14 cellular contexts compared by ENCODE assay signal in genomic region chr15:66815322-66815721, GRCh38.
DNase-seq lines count a peak whose midpoint lies in the region; ATAC-seq and TF ChIP-seq lines count a peak whose summit lies in the region.
"Had no signal": no experiment of that assay in that cellular context is flagged by ENCODE, and none has a peak within 500 bp of the region (broad histone marks: within the 10 kb centered on the region; RNA-seq: fewer than 3 reads in every experiment).

No MANE protein-coding gene starts in this region.

- H3K36me3 ChIP-seq in ACC112 (ENCODE audit: insufficient read depth, low read length): no peaks in the 10 kb centered on the region
- H3K36me3 ChIP-seq: BLaER1, ovary, WERI-Rb-1 had no signal

- no peak overlapping the region for H3K14ac ChIP-seq in H9 (ENCODE audit: insufficient read depth, low read length)

- peak overlapping the region; percentile 17 for H3K56ac ChIP-seq in H9 (ENCODE audit: insufficient read length, low read depth, low read length)

- peaks cover 6 to 8% of the 10 kb centered on the region in 2 experiments for H3K4me1 Mint-ChIP-seq in H9
- no peaks in the 10 kb centered on the region for H3K4me1 Mint-ChIP-seq in activated naive CD4-positive, alpha-beta T cell treated with anti-CD3 and anti-CD28 coated beads, Interleukin-2, amount 10 ng/mL, durations not matched to agents 7 days and 5 days
- no peaks in the 10 kb centered on the region for H3K4me1 Mint-ChIP-seq in immature natural killer cell
- H3K4me1 Mint-ChIP-seq: activated naive CD8-positive, alpha-beta T cell treated with anti-CD3 and anti-CD28 coated beads, Interleukin-2, amount 50 U/mL, for 24 hours had no signal

- CTCF ChIA-PET in activated naive CD4-positive, alpha-beta T cell treated with anti-CD3 and anti-CD28 coated beads, Interleukin-2, amount 10 ng/mL, durations not matched to agents 7 days and 5 days (lab: Charles Lee): interaction anchor here (1.0 kb wide), 1 partner anchor 61 kb away, joined by 3 read pairs; no protein-coding TSS in a partner anchor

- H3K27ac ChIP-seq in ACC112 (ENCODE audit: low read depth, low read length) (peak overlapping the region; percentile 71), H9 (ENCODE audit: insufficient read length, low read depth, low read length) (no peak overlapping the region), foreskin keratinocyte (no peak overlapping the region)
- H3K27ac ChIP-seq: BLaER1, ovary, WERI-Rb-1 had no signal

- no peak for DNase-seq in H9
- DNase-seq in amniotic epithelial cell (ENCODE audit: low read depth): peak; percentile 95
- peak; percentile 42 to 71 for DNase-seq in foreskin keratinocyte
- no peak for DNase-seq in GM13976 (ENCODE audit: low spot score)
- no peak for DNase-seq in HPDE6-E6E7 (ENCODE audit: extremely low spot score)
- DNase-seq in activated naive CD4-positive, alpha-beta T cell treated with anti-CD3 and anti-CD28 coated beads, Interleukin-2, amount 10 ng/mL, durations not matched to agents 7 days and 5 days: no peak
- no peak for DNase-seq in immature natural killer cell
- DNase-seq: activated naive CD8-positive, alpha-beta T cell treated with anti-CD3 and anti-CD28 coated beads, Interleukin-2, amount 50 U/mL, for 24 hours; effector CD4-positive, alpha-beta T cell; ovary; WERI-Rb-1 had no signal

- H2AK5ac ChIP-seq in H9 (ENCODE audit: insufficient read length, low read length): no peak overlapping the region

- no peaks in the 10 kb centered on the region for H3K79me1 ChIP-seq in H9 (ENCODE audit: insufficient read depth, low read depth, low read length, poor library complexity, severe bottlenecking)

- H3T11ph ChIP-seq in H9 (ENCODE audit: low read length): no peak overlapping the region

- H3K9me3 Mint-ChIP-seq in H9: peaks cover 9 to 15% of the 10 kb centered on the region in 2 experiments
- no peaks in the 10 kb centered on the region for H3K9me3 Mint-ChIP-seq in activated naive CD4-positive, alpha-beta T cell treated with anti-CD3 and anti-CD28 coated beads, Interleukin-2, amount 10 ng/mL, durations not matched to agents 7 days and 5 days
- no peaks in the 10 kb centered on the region for H3K9me3 Mint-ChIP-seq in immature natural killer cell
- H3K9me3 Mint-ChIP-seq: activated naive CD8-positive, alpha-beta T cell treated with anti-CD3 and anti-CD28 coated beads, Interleukin-2, amount 50 U/mL, for 24 hours had no signal

- H3K27me3 ChIP-seq in ACC112 (ENCODE audit: insufficient read depth, low read length) (no peaks in the 10 kb centered on the region), H9 (ENCODE audit: insufficient read depth, low read length) (no peaks in the 10 kb centered on the region), foreskin keratinocyte (no peaks in the 10 kb centered on the region)
- H3K27me3 ChIP-seq: BLaER1, ovary had no signal

- H3K4me3 Mint-ChIP-seq in H9 (no peak overlapping the region), immature natural killer cell (no peak overlapping the region)
- no peak overlapping the region for H3K4me3 Mint-ChIP-seq in activated naive CD4-positive, alpha-beta T cell treated with anti-CD3 and anti-CD28 coated beads, Interleukin-2, amount 10 ng/mL, durations not matched to agents 7 days and 5 days
- H3K4me3 Mint-ChIP-seq: activated naive CD8-positive, alpha-beta T cell treated with anti-CD3 and anti-CD28 coated beads, Interleukin-2, amount 50 U/mL, for 24 hours; mesothelial cell of epicardium had no signal

- no peak overlapping the region for H3K4ac ChIP-seq in H9 (ENCODE audit: low read depth, low read length)

- no peak overlapping the region for H3K18ac ChIP-seq in H9 (ENCODE audit: insufficient read length, low read depth, low read length)

- WGBS in H9 (ENCODE audit: extremely low coverage, insufficient read length, low lambda C conversion rate): no CpG with 5 or more reads among the region's 3 CpGs

- no peak overlapping the region for H4K5ac ChIP-seq in H9 (ENCODE audit: insufficient read length, low read depth, low read length)

- ATAC-seq in foreskin keratinocyte: no peak
- ATAC-seq: activated naive CD8-positive, alpha-beta T cell treated with anti-CD3 and anti-CD28 coated beads, Interleukin-2, amount 50 U/mL, for 24 hours had no signal

- H2BK5ac ChIP-seq in H9 (ENCODE audit: insufficient read length, low read length): no peak overlapping the region

- H2AFZ ChIP-seq in ACC112 (ENCODE audit: low read length, unreplicated experiment): no peak overlapping the region
- H2AFZ ChIP-seq in H9 (ENCODE audit: low read length): no peak overlapping the region

- in situ Hi-C loops in GM13976 (cut with MboI; ENCODE audit: low sequenced_read_pairs, unreplicated experiment): no loop called here

- H3K23ac ChIP-seq in H9 (ENCODE audit: insufficient read length, low read depth, low read length): no peak overlapping the region

- peaks cover 4% of the 10 kb centered on the region for H3K27me3 Mint-ChIP-seq in H9 (ENCODE audit: low read depth)
- peaks cover 29% of the 10 kb centered on the region for H3K27me3 Mint-ChIP-seq in activated naive CD4-positive, alpha-beta T cell treated with anti-CD3 and anti-CD28 coated beads, Interleukin-2, amount 10 ng/mL, durations not matched to agents 7 days and 5 days
- peaks cover 2 to 8% (median 5%) of the 10 kb centered on the region in 3 donors for H3K27me3 Mint-ChIP-seq in immature natural killer cell (ENCODE audit: low read depth in 3 of 3)

- no peak overlapping the region for H2BK15ac ChIP-seq in H9 (ENCODE audit: low read depth, low read length)

- H2BK20ac ChIP-seq in H9 (ENCODE audit: low read depth, low read length, poor library complexity, severe bottlenecking): no peak overlapping the region

- no peak overlapping the region for H2BK120ac ChIP-seq in H9 (ENCODE audit: low read depth, low read length, poor library complexity, severe bottlenecking)

- H4K8ac ChIP-seq in H9 (replicated peaks; ENCODE audit: insufficient read length, low read depth, low read length): no peak overlapping the region

- peaks cover 49% of the 10 kb centered on the region for H3K4me1 ChIP-seq in ACC112 (ENCODE audit: control insufficient read depth, insufficient read depth, low read length, unreplicated experiment)
- H3K4me1 ChIP-seq in H9 (ENCODE audit: insufficient read depth, low read length): no peaks in the 10 kb centered on the region
- no peaks in the 10 kb centered on the region for H3K4me1 ChIP-seq in foreskin keratinocyte

- no peaks in the 10 kb centered on the region for H3K23me2 ChIP-seq in H9 (ENCODE audit: insufficient read length, low read depth, low read length, poor library complexity, severe bottlenecking)

- no peak overlapping the region for H3K4me3 ChIP-seq in ACC112 (ENCODE audit: low read depth, low read length)
- H3K4me3 ChIP-seq: BLaER1, ovary had no signal

- H2BK12ac ChIP-seq in H9 (ENCODE audit: insufficient read length, low read depth, low read length): no peak overlapping the region

- H3K36me3 Mint-ChIP-seq in H9 (ENCODE audit: insufficient read depth in 1 of 3, low read depth in 3 of 3): peaks cover 6 to 13% (median 10%) of the 10 kb centered on the region in 3 experiments
- no peaks in the 10 kb centered on the region for H3K36me3 Mint-ChIP-seq in activated naive CD4-positive, alpha-beta T cell treated with anti-CD3 and anti-CD28 coated beads, Interleukin-2, amount 10 ng/mL, durations not matched to agents 7 days and 5 days
- no peaks in the 10 kb centered on the region for H3K36me3 Mint-ChIP-seq in immature natural killer cell

- H4K20me1 ChIP-seq in H9 (ENCODE audit: control insufficient read depth, insufficient read depth, insufficient read length): no peaks in the 10 kb centered on the region
- H4K20me1 ChIP-seq: BLaER1 had no signal

- H3K79me2 ChIP-seq in ACC112 (ENCODE audit: control insufficient read depth, insufficient read depth, low read length, unreplicated experiment) (no peaks in the 10 kb centered on the region), H9 (ENCODE audit: insufficient read depth, low read length) (no peaks in the 10 kb centered on the region)

- H3K9me3 ChIP-seq in H9 (ENCODE audit: control insufficient read depth, low read depth, low read length): no peaks in the 10 kb centered on the region
- H3K9me3 ChIP-seq: BLaER1, ovary had no signal

- TF ChIP-seq CTCF in H9 (conservative IDR thresholded peaks at IDR 0.05) (no peak), foreskin keratinocyte (conservative IDR thresholded peaks at IDR 0.05) (peak; percentile 24), GM13976 (IDR thresholded peaks at IDR 0.05; ENCODE audit: borderline replicate concordance, control extremely low read depth, extremely low read depth, insufficient read depth, missing control alignments) (no peak)

- H3K27ac Mint-ChIP-seq in H9 (no peak overlapping the region), immature natural killer cell (no peak overlapping the region)
- H3K27ac Mint-ChIP-seq in activated naive CD4-positive, alpha-beta T cell treated with anti-CD3 and anti-CD28 coated beads, Interleukin-2, amount 10 ng/mL, durations not matched to agents 7 days and 5 days: no peak overlapping the region
- H3K27ac Mint-ChIP-seq: activated naive CD8-positive, alpha-beta T cell treated with anti-CD3 and anti-CD28 coated beads, Interleukin-2, amount 50 U/mL, for 24 hours; mesothelial cell of epicardium had no signal

- no peak overlapping the region for H3K4me2 ChIP-seq in H9 (ENCODE audit: insufficient read depth, insufficient read length, low read length)
- H3K4me2 ChIP-seq: BLaER1 had no signal

- no peak overlapping the region for H3K9ac ChIP-seq in H9 (ENCODE audit: extremely low read depth, insufficient read length, low read length)
- H3K9ac ChIP-seq: BLaER1 had no signal

- no peak overlapping the region for H4K91ac ChIP-seq in H9 (ENCODE audit: insufficient read length, low read depth, low read length)

Comparison
In these comparisons a context has a peak if more than half of its experiments do, and no peak if none do; other contexts are left out.
1. DNase-seq: peak in amniotic epithelial cell (single experiment) and foreskin keratinocyte (2 of 2); none in H9 (single experiment), GM13976 (single experiment), HPDE6-E6E7 (single experiment), activated naive CD4-positive, alpha-beta T cell treated with anti-CD3 and anti-CD28 coated beads, Interleukin-2, amount 10 ng/mL, durations not matched to agents 7 days and 5 days (single experiment) and immature natural killer cell (0 of 3).